In genomic region chr11:57375490-57375889, GRCh38 we compare ENCODE assay signal across 28 cellular contexts. TPM values are rescaled to one million over a fixed set of nuclear protein-coding genes. Genes with fewer than 3 reads are reported as not detected.
"Had no signal": no experiment of that assay in that cellular context is flagged by ENCODE, and none has a peak within 500 bp of the region (broad histone marks: within the 10 kb centered on the region; RNA-seq: fewer than 3 reads in every experiment).

No MANE protein-coding gene starts in this region.

- H3K4me3 ChIP-seq: left lung, lower lobe of right lung, neural progenitor cell, psoas muscle, right atrium auricular region, right lobe of liver, smooth muscle cell, tibial nerve, uterus had no signal

- H3K36me3 ChIP-seq: left lung, lower lobe of right lung, neural progenitor cell, neutrophil, right atrium auricular region, right lobe of liver, tibial nerve, uterus had no signal

- H3K4me2 ChIP-seq: neural progenitor cell, smooth muscle cell had no signal

- H3K4me1 ChIP-seq: left lung, lower lobe of right lung, neural progenitor cell, parathyroid adenoma, psoas muscle, right lobe of liver, tibial nerve, uterus had no signal

- H3K27ac ChIP-seq: left lung, lower lobe of right lung, neural progenitor cell, neutrophil, parathyroid adenoma, psoas muscle, right atrium auricular region, right lobe of liver, tibial nerve, uterus had no signal

- H3K79me2 ChIP-seq: parathyroid adenoma had no signal

- H2AFZ ChIP-seq: neural progenitor cell, parathyroid adenoma had no signal

- DNase-seq: hypothalamus; immature natural killer cell; kidney; left colon; lower lobe of right lung; mammary epithelial cell; mesendoderm; naive B cell; natural killer cell; nephron progenitor cell; occipital lobe; psoas muscle; right lobe of liver; stimulated activated CD4-positive, alpha-beta T cell treated with anti-CD3 and anti-CD28 coated beads, Interleukin-1b, Interleukin-23, amount 100 ng/mL, for 48 hours; stimulated activated CD4-positive, alpha-beta T cell treated with anti-CD3 and anti-CD28 coated beads, Interleukin-2, amount 100 ng/mL, for 48 hours; stimulated activated CD4-positive, alpha-beta T cell treated with anti-CD3 and anti-CD28 coated beads, Interleukin-4, amount 100 ng/mL, for 4 hours; stimulated activated CD8-positive, alpha-beta memory T cell treated with anti-CD3 and anti-CD28 coated beads, Interleukin-4, amount 100 ng/mL, for 48 hours; stimulated activated naive CD4-positive, alpha-beta T cell treated with Interleukin-2 at 50 U/mL for 16 hours; stimulated activated naive CD8-positive, alpha-beta T cell treated with anti-CD3 and anti-CD28 coated beads, Interleukin-15, amount 100 ng/mL, for 72 hours; substantia nigra; uterus had no signal

- H3K9ac ChIP-seq: neural progenitor cell, parathyroid adenoma had no signal

- H3K27me3 ChIP-seq: right atrium auricular region, right lobe of liver, tibial nerve, uterus had no signal

- H3K9me3 ChIP-seq: left lung, lower lobe of right lung, neutrophil, psoas muscle, right atrium auricular region, right lobe of liver, uterus had no signal

- ATAC-seq: left colon, left lung, lower lobe of right lung, natural killer cell, psoas muscle, right lobe of liver had no signal

RNA-seq across cellular contexts. Expression of gene PRG3, which starts 5.5 kb away (rescaled TPM):
- polyA plus RNA-seq: immature natural killer cell, mammary epithelial cell, psoas muscle, smooth muscle cell had no signal

RNA-seq across cellular contexts. Expression of gene PRG2, which starts 15.0 kb away (rescaled TPM):
- polyA plus RNA-seq: mammary epithelial cell, psoas muscle, smooth muscle cell had no signal

RNA-seq across cellular contexts. Expression of gene P2RX3, which starts 37.3 kb away (rescaled TPM):
- polyA plus RNA-seq: immature natural killer cell, mammary epithelial cell had no signal
